Comparison of ENCODE assay signal across 17 cellular contexts in the genomic region with DNA sequence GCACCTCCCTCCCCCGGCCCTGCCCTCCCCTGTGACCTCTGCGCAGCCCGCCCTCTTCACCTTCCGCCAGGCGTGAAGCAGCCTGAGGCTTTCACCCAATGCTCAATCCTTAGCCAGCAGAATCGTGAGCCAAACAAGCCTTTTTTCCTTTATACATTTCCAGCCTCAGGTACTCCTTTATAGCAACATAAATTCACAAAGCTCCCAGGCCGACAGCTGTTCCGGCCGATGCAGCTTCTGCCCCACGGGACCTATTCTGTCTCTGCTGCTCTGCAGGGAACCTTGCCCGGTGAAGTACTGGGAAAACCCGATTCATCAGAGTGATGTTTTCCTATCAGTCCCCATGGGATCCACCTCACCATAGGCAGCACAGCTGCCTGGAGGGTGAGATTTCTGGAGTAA.
A peak's percentile ranks its signal among the peaks of the same experiment; 100 is the strongest.
DNase-seq lines count a peak whose midpoint lies in the region; TF ChIP-seq lines count a peak whose summit lies in the region.
"Had no signal": no experiment of that assay in that cellular context is flagged by ENCODE, and none has a peak within 500 bp of the region (broad histone marks: within the 10 kb centered on the region; RNA-seq: fewer than 3 reads in every experiment).

No MANE protein-coding gene starts in this region.

- H3K4me3 Mint-ChIP-seq in activated CD4-positive, alpha-beta T cell treated with anti-CD3 and anti-CD28 coated beads, Interleukin-2, amount 10 ng/mL, durations not matched to agents 24 days and 14 days = no peak overlapping the region
- H3K4me3 Mint-ChIP-seq: activated T-cell treated with anti-CD3 and anti-CD28 coated beads, Interleukin-2, amount 50 U/mL, for 72 hours; CD4-positive, CD25-positive, alpha-beta regulatory T cell; immature natural killer cell; mesothelial cell of epicardium; stimulated activated effector memory CD8-positive, alpha-beta T cell treated with anti-CD3 and anti-CD28 coated beads, Interleukin-12 subunit alpha, Interleukin-12 subunit beta, amount 100 ng/mL, for 72 hours had no signal

- DNase-seq in DMS153 treated with DMSO at 0.1 percent for 48 hours (lab: John Stamatoyannopoulos, UW; ENCODE audit: unreplicated experiment) (peak; percentile 87), NCI-H2107 (lab: John Stamatoyannopoulos, UW) (peak; percentile 17), fibroblast of mammary gland (ENCODE audit: low read depth) (peak; percentile 78), tibial nerve (ENCODE audit: low spot score in 2 of 2) (no peak), NK-92 (lab: John Stamatoyannopoulos, UW; ENCODE audit: unreplicated experiment) (no peak), midbrain (lab: John Stamatoyannopoulos, UW) (no peak)
- no peak for DNase-seq in activated CD4-positive, alpha-beta T cell treated with anti-CD3 and anti-CD28 coated beads, Interleukin-2, amount 10 ng/mL, durations not matched to agents 24 days and 14 days
- DNase-seq: activated CD4-positive, alpha-beta T cell treated with anti-CD3 and anti-CD28 coated beads, Interleukin-2, amount 50 U/mL, for 1 hour; activated T-cell treated with anti-CD3 and anti-CD28 coated beads, Interleukin-2, amount 50 U/mL, for 72 hours; aorta; CD4-positive, CD25-positive, alpha-beta regulatory T cell; immature natural killer cell; T1000 had no signal

- WGBS in tibial nerve, 2 donors = 54 to 60% methylated on average over 12 of the region's 12 CpGs

- no peaks in the 10 kb centered on the region for H3K9me3 ChIP-seq in tibial nerve

- no peaks in the 10 kb centered on the region for H3K27me3 ChIP-seq in rectal smooth muscle tissue (ENCODE audit: control insufficient read depth, insufficient read depth, low read length)
- H3K27me3 ChIP-seq in tibial nerve = no peaks in the 10 kb centered on the region
- H3K27me3 ChIP-seq: dorsolateral prefrontal cortex had no signal

- H3K27ac ChIP-seq in rectal smooth muscle tissue (ENCODE audit: low read depth, low read length) (peak overlapping the region; percentile 95), tibial nerve (no peak overlapping the region)

- no peak overlapping the region for H3K9ac ChIP-seq in rectal smooth muscle tissue (ENCODE audit: low read length)

- TF ChIP-seq POLR2A in tibial nerve (IDR thresholded peaks at IDR 0.05) = no peak

- H3K27ac Mint-ChIP-seq in activated CD4-positive, alpha-beta T cell treated with anti-CD3 and anti-CD28 coated beads, Interleukin-2, amount 10 ng/mL, durations not matched to agents 24 days and 14 days = no peak overlapping the region
- H3K27ac Mint-ChIP-seq: activated T-cell treated with anti-CD3 and anti-CD28 coated beads, Interleukin-2, amount 50 U/mL, for 72 hours; CD4-positive, CD25-positive, alpha-beta regulatory T cell; immature natural killer cell; mesothelial cell of epicardium; stimulated activated effector memory CD8-positive, alpha-beta T cell treated with anti-CD3 and anti-CD28 coated beads, Interleukin-12 subunit alpha, Interleukin-12 subunit beta, amount 100 ng/mL, for 72 hours had no signal

- no peaks in the 10 kb centered on the region for H3K36me3 Mint-ChIP-seq in activated CD4-positive, alpha-beta T cell treated with anti-CD3 and anti-CD28 coated beads, Interleukin-2, amount 10 ng/mL, durations not matched to agents 24 days and 14 days (ENCODE audit: low read depth)
- H3K36me3 Mint-ChIP-seq: CD4-positive, CD25-positive, alpha-beta regulatory T cell; immature natural killer cell; stimulated activated effector memory CD8-positive, alpha-beta T cell treated with anti-CD3 and anti-CD28 coated beads, Interleukin-12 subunit alpha, Interleukin-12 subunit beta, amount 100 ng/mL, for 72 hours had no signal

- H3K4me1 ChIP-seq in rectal smooth muscle tissue (ENCODE audit: control insufficient read depth, insufficient read depth, low read length) (peaks cover 62% of the 10 kb centered on the region), tibial nerve (peaks cover 0 to 24% (median 0%) of the 10 kb centered on the region in 4 donors)

- intact Hi-C loops in activated CD4-positive, alpha-beta T cell treated with anti-CD3 and anti-CD28 coated beads, Interleukin-2, amount 10 ng/mL, durations not matched to agents 24 days and 14 days (cut with micrococcal nuclease) = no loop called here

- no peak for TF ChIP-seq EP300 in tibial nerve (IDR thresholded peaks at IDR 0.05)

- H3K36me3 ChIP-seq in rectal smooth muscle tissue (ENCODE audit: control insufficient read depth, insufficient read depth, low read length) (no peaks in the 10 kb centered on the region), tibial nerve (peaks cover 0 to 31% (median 0%) of the 10 kb centered on the region in 3 donors)

- no peaks in the 10 kb centered on the region for H3K4me1 Mint-ChIP-seq in activated CD4-positive, alpha-beta T cell treated with anti-CD3 and anti-CD28 coated beads, Interleukin-2, amount 10 ng/mL, durations not matched to agents 24 days and 14 days
- H3K4me1 Mint-ChIP-seq: CD4-positive, CD25-positive, alpha-beta regulatory T cell; immature natural killer cell; stimulated activated effector memory CD8-positive, alpha-beta T cell treated with anti-CD3 and anti-CD28 coated beads, Interleukin-12 subunit alpha, Interleukin-12 subunit beta, amount 100 ng/mL, for 72 hours had no signal

- no peaks in the 10 kb centered on the region for H3K9me3 Mint-ChIP-seq in activated CD4-positive, alpha-beta T cell treated with anti-CD3 and anti-CD28 coated beads, Interleukin-2, amount 10 ng/mL, durations not matched to agents 24 days and 14 days
- H3K9me3 Mint-ChIP-seq: activated T-cell treated with anti-CD3 and anti-CD28 coated beads, Interleukin-2, amount 50 U/mL, for 72 hours; immature natural killer cell; mesothelial cell of epicardium; stimulated activated effector memory CD8-positive, alpha-beta T cell treated with anti-CD3 and anti-CD28 coated beads, Interleukin-12 subunit alpha, Interleukin-12 subunit beta, amount 100 ng/mL, for 72 hours had no signal

- no peak for TF ChIP-seq CTCF in fibroblast of mammary gland (conservative IDR thresholded peaks at IDR 0.05; ENCODE audit: control insufficient read depth, insufficient read depth, low read depth, low read length)
- TF ChIP-seq CTCF in tibial nerve (IDR thresholded peaks at IDR 0.05) = no peak

- H3K4me3 ChIP-seq in fibroblast of mammary gland (ENCODE audit: control insufficient read depth, low read depth, low read length) (no peak overlapping the region), rectal smooth muscle tissue (ENCODE audit: low read length) (no peak overlapping the region), tibial nerve (no peak overlapping the region)
- H3K4me3 ChIP-seq: dorsolateral prefrontal cortex had no signal

- no peaks in the 10 kb centered on the region for H3K27me3 Mint-ChIP-seq in activated CD4-positive, alpha-beta T cell treated with anti-CD3 and anti-CD28 coated beads, Interleukin-2, amount 10 ng/mL, durations not matched to agents 24 days and 14 days
- H3K27me3 Mint-ChIP-seq: CD4-positive, CD25-positive, alpha-beta regulatory T cell had no signal

Comparison
In these comparisons a context has a peak if more than half of its experiments do, and no peak if none do; other contexts are left out.
1. DNase-seq: peak in DMS153 treated with DMSO at 0.1 percent for 48 hours (single experiment), NCI-H2107 (single experiment) and fibroblast of mammary gland (single experiment); none in tibial nerve (0 of 2), activated CD4-positive, alpha-beta T cell treated with anti-CD3 and anti-CD28 coated beads, Interleukin-2, amount 10 ng/mL, durations not matched to agents 24 days and 14 days (single experiment), NK-92 (single experiment) and midbrain (single experiment).